Comparison of ENCODE assay signal across 1 cellular context in genomic region chr2:201183373-201183742, GRCh38.
TF ChIP-seq lines count a peak whose summit lies in the region.

No MANE protein-coding gene starts in this region.

TF ChIP-seq in HepG2, 621 proteins besides CTCF, POLR2A, EP300 and RAD21 (continued from another document):
- TF ChIP-seq ZBTB43 (CRISPR knock-in tag; conservative IDR thresholded peaks at IDR 0.05) (no peak), FOXA1 (IDR thresholded peaks at IDR 0.05) (no peak), FOXA1 (CRISPR knock-in tag; IDR thresholded peaks at IDR 0.05) (no peak), ZNF234 (CRISPR knock-in tag; conservative IDR thresholded peaks at IDR 0.05) (no peak), JDP2 (CRISPR knock-in tag; IDR thresholded peaks at IDR 0.05; ENCODE audit: borderline replicate concordance) (no peak), THAP8 (CRISPR knock-in tag; IDR thresholded peaks at IDR 0.05; ENCODE audit: borderline replicate concordance) (no peak), ZNF580 (CRISPR knock-in tag; IDR thresholded peaks at IDR 0.05; ENCODE audit: borderline replicate concordance, low read depth) (no peak), ZNF788 (CRISPR knock-in tag; IDR thresholded peaks at IDR 0.05; ENCODE audit: borderline replicate concordance) (no peak), RFXANK (CRISPR knock-in tag; IDR thresholded peaks at IDR 0.05) (no peak), FOSL1 (CRISPR knock-in tag; IDR thresholded peaks at IDR 0.05; ENCODE audit: borderline replicate concordance) (no peak), ZNF260 (CRISPR knock-in tag; IDR thresholded peaks at IDR 0.05; ENCODE audit: borderline replicate concordance, low read depth) (no peak)
